8 cellular contexts compared by ENCODE assay signal in genomic region chr17:44688675-44689491, GRCh38. TPM values are rescaled to one million over a fixed set of nuclear protein-coding genes. Genes with fewer than 3 reads are reported as not detected.
DNase-seq lines count a peak whose midpoint lies in the region; ATAC-seq and TF ChIP-seq lines count a peak whose summit lies in the region.

No MANE protein-coding gene starts in this region.

- TF ChIP-seq CTCF in spleen (IDR thresholded peaks at IDR 0.05 in 8 of 11, conservative IDR thresholded peaks at IDR 0.05 in 3 of 11) = no peak

- no peaks in the 10 kb centered on the region for H3K27me3 Mint-ChIP-seq in activated naive CD4-positive, alpha-beta T cell treated with anti-CD3 and anti-CD28 coated beads, Interleukin-2, amount 50 U/mL, for 24 hours

- no peaks in the 10 kb centered on the region for H3K9me3 Mint-ChIP-seq in activated naive CD4-positive, alpha-beta T cell treated with anti-CD3 and anti-CD28 coated beads, Interleukin-2, amount 50 U/mL, for 24 hours

- H3K27ac ChIP-seq in spleen = peak overlapping the region in 7 of 8 donors; percentile 74 to 88 (median 82)

- H3K27ac Mint-ChIP-seq in activated naive CD4-positive, alpha-beta T cell treated with anti-CD3 and anti-CD28 coated beads, Interleukin-2, amount 50 U/mL, for 24 hours = peak overlapping the region; percentile 98

- peaks cover 46% of the 10 kb centered on the region for H3K4me1 Mint-ChIP-seq in activated naive CD4-positive, alpha-beta T cell treated with anti-CD3 and anti-CD28 coated beads, Interleukin-2, amount 50 U/mL, for 24 hours

- DNase-seq in GM03348 (ENCODE audit: low spot score) (peak; percentile 19), spleen (no peak), mucosa of gallbladder (ENCODE audit: low spot score) (no peak)

- H3K4me1 ChIP-seq in iPS-15b (ENCODE audit: control insufficient read depth, insufficient read depth, low read length) (peaks cover 4% of the 10 kb centered on the region), spleen (peaks cover 13 to 43% (median 27%) of the 10 kb centered on the region in 6 donors)

- peaks cover 10% of the 10 kb centered on the region for H3K36me3 Mint-ChIP-seq in activated naive CD4-positive, alpha-beta T cell treated with anti-CD3 and anti-CD28 coated beads, Interleukin-2, amount 50 U/mL, for 24 hours

- no peaks in the 10 kb centered on the region for H3K36me3 ChIP-seq in iPS-15b (ENCODE audit: control insufficient read depth, insufficient read depth, low read length)
- peaks cover 0 to 28% (median 13%) of the 10 kb centered on the region in 6 donors for H3K36me3 ChIP-seq in spleen

- intact Hi-C loops in spleen (cut with DNase I; ENCODE audit: low total_unique reads) = no loop called here

- H3K9me3 ChIP-seq in iPS-15b (ENCODE audit: control insufficient read depth, insufficient read depth, low read length) (no peaks in the 10 kb centered on the region), spleen (no peaks in the 10 kb centered on the region)

- H3K4me3 Mint-ChIP-seq in activated naive CD4-positive, alpha-beta T cell treated with anti-CD3 and anti-CD28 coated beads, Interleukin-2, amount 50 U/mL, for 24 hours = peak overlapping the region; percentile 99

- H3K4me3 ChIP-seq in iPS-15b (ENCODE audit: low read depth, low read length) (peak overlapping the region; percentile 100), spleen (peak overlapping the region; percentile 49 to 98 (median 84))

- TF ChIP-seq POLR2A in spleen (IDR thresholded peaks at IDR 0.05) = no peak

- ATAC-seq in HG03175 (IDR thresholded peaks at IDR 0.05; ENCODE audit: unreplicated experiment) = peak; percentile 10
- ATAC-seq in GM21390 (IDR thresholded peaks at IDR 0.05; ENCODE audit: unreplicated experiment) = no peak
- no peak for ATAC-seq in GM18868 (IDR thresholded peaks at IDR 0.05; ENCODE audit: unreplicated experiment)

- H3K27me3 ChIP-seq in iPS-15b (ENCODE audit: control insufficient read depth, insufficient read depth, low read length) (no peaks in the 10 kb centered on the region), spleen (replicated peaks in 1 of 7) (no peaks in the 10 kb centered on the region)

- peak overlapping the region; percentile 99 for H3K9ac ChIP-seq in iPS-15b (ENCODE audit: low read depth, low read length)

- 5 to 8% (median 6%) methylated on average over 12 to 13 of the region's 13 CpGs for WGBS in spleen, 5 donors

RNA-seq across cellular contexts. Expression of gene CCDC43, which starts 0.7 kb away (rescaled TPM):
- total RNA-seq in spleen (10 to 100 TPM; 14.3 to 19.9 (median 18.4) TPM), mucosa of gallbladder (13.6 TPM)
- 10 to 100 TPM in 2 of 3 donors, 1 to 10 TPM in 1; 9.7 to 13.4 (median 11.5) TPM for polyA plus RNA-seq in spleen

RNA-seq across cellular contexts. Expression of gene DBF4B, which starts 19.6 kb away (rescaled TPM):
- 10 to 100 TPM in 1 of 7 donors, 1 to 10 TPM in 6; 4.3 to 11.2 (median 7.8) TPM for total RNA-seq in spleen
- 1 to 10 TPM; 2.0 to 4.7 (median 2.2) TPM for polyA plus RNA-seq in spleen
- total RNA-seq in mucosa of gallbladder = 8.9 TPM

RNA-seq across cellular contexts. Expression of gene MEIOC, which starts 32.6 kb away (rescaled TPM):
- under 1 TPM in 1 of 7 donors, not detected in 6; 0.17 TPM for total RNA-seq in spleen
- under 1 TPM in 2 of 3 donors, not detected in 1; 0.04 to 0.06 TPM for polyA plus RNA-seq in spleen
- total RNA-seq in mucosa of gallbladder = not detected
